Comparison of ENCODE assay signal across 8 cellular contexts in the genomic region with DNA sequence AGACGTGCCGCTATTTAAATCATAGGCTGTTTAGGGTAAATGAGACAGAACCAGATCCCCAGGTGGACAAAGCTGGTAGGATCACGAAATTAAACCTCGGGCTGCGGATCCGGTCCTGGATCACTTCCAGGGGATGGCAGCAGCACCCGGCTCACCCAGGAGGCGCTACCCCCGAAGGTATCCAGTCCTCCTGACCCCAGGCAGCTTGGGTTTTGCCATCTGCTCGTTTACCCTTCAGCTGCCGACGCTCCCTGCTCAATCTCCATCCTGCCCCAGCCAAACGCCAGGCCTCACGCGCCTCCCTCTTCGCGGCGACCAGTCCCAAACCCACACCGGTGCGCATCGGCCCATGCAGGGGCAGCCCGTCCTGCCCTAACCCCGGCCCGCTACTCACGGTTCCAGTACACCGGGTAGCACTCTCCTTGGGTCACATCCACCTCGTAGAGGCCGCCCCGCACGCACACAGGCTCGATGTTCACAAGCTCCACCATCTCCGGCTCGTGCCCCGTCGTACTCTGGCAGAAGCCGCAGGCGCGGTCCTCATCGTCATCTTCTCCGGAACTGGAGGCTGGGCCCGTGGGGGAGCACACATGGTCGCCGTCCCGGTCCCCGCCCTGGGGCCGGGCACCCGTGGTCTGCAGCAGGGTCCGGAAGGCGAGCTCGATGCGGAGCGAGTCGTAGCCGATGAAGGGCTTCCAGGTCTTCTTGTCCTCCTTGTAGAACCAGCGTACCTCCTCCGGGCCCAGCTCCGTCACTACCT. TPM values are rescaled to one million over a fixed set of nuclear protein-coding genes. Genes with fewer than 3 reads are reported as not detected.
DNase-seq lines count a peak whose midpoint lies in the region; ATAC-seq and TF ChIP-seq lines count a peak whose summit lies in the region.

No MANE protein-coding gene starts in this region.

- H3K27ac Mint-ChIP-seq in activated T-cell treated with anti-CD3 and anti-CD28 coated beads, Interleukin-2, amount 50 U/mL, for 72 hours = peak overlapping the region; percentile 91
- peak overlapping the region; percentile 89 to 99 (median 98) for H3K27ac Mint-ChIP-seq in naive thymus-derived CD8-positive, alpha-beta T cell

- peak overlapping the region; percentile 90 for H3K9ac ChIP-seq in NT2/D1 (ENCODE audit: insufficient read length, low read depth)

- H3K4me3 ChIP-seq in BE2C (ENCODE audit: low read depth, low read length) (peak overlapping the region; percentile 75), NT2/D1 (ENCODE audit: insufficient read length, low read depth) (peak overlapping the region; percentile 82)

- peaks cover 52% of the 10 kb centered on the region for H3K4me1 Mint-ChIP-seq in activated T-cell treated with anti-CD3 and anti-CD28 coated beads, Interleukin-2, amount 50 U/mL, for 72 hours (ENCODE audit: low read depth)
- peaks cover 33 to 62% (median 58%) of the 10 kb centered on the region in 4 donors for H3K4me1 Mint-ChIP-seq in naive thymus-derived CD8-positive, alpha-beta T cell

- peaks cover 17 to 21% of the 10 kb centered on the region in 2 donors for H3K36me3 Mint-ChIP-seq in activated T-cell treated with anti-CD3 and anti-CD28 coated beads, Interleukin-2, amount 50 U/mL, for 72 hours (ENCODE audit: insufficient read depth in 2 of 2)
- H3K36me3 Mint-ChIP-seq in naive thymus-derived CD8-positive, alpha-beta T cell = peaks cover 0 to under 1% (median 0%) of the 10 kb centered on the region in 3 donors

- peaks cover 5% of the 10 kb centered on the region for H3K36me3 ChIP-seq in BE2C
- H3K36me3 ChIP-seq in NT2/D1 (ENCODE audit: insufficient read depth, insufficient read length, low read length) = no peaks in the 10 kb centered on the region

- H3K4me1 ChIP-seq in BE2C (no peaks in the 10 kb centered on the region; the same call in 1 of the 2 replicates), NT2/D1 (ENCODE audit: insufficient read depth, insufficient read length) (no peaks in the 10 kb centered on the region)

- DNase-seq in BE2C (peak; percentile 73), GM19238 (ENCODE audit: insufficient read length, low spot score) (peak; percentile 52), NT2/D1 (ENCODE audit: low read depth, low spot score) (peak; percentile 16), fibroblast of gingiva (ENCODE audit: low read depth) (peak; percentile 40)
- peak; percentile 79 to 81 for DNase-seq in activated T-cell treated with anti-CD3 and anti-CD28 coated beads, Interleukin-2, amount 50 U/mL, for 72 hours
- peak; percentile 41 to 88 (median 56) for DNase-seq in naive thymus-derived CD8-positive, alpha-beta T cell
- peak; percentile 59 for DNase-seq in stimulated activated naive CD4-positive, alpha-beta T cell treated with Interleukin-2 at 50 U/mL for 16 hours (lab: John Stamatoyannopoulos, UW)

- H3K27me3 Mint-ChIP-seq in activated T-cell treated with anti-CD3 and anti-CD28 coated beads, Interleukin-2, amount 50 U/mL, for 72 hours (ENCODE audit: low read depth) = no peaks in the 10 kb centered on the region
- H3K27me3 Mint-ChIP-seq in naive thymus-derived CD8-positive, alpha-beta T cell = peaks cover 0 to 2% (median 0%) of the 10 kb centered on the region in 5 donors

- H3K9me3 ChIP-seq in BE2C = no peaks in the 10 kb centered on the region
- H3K9me3 ChIP-seq in NT2/D1 (ENCODE audit: insufficient read depth, low read length) = no peaks in the 10 kb centered on the region

- no peaks in the 10 kb centered on the region for H3K27me3 ChIP-seq in BE2C
- peaks cover 3% of the 10 kb centered on the region for H3K27me3 ChIP-seq in NT2/D1 (ENCODE audit: insufficient read depth, insufficient read length)

- H3K9me3 Mint-ChIP-seq in activated T-cell treated with anti-CD3 and anti-CD28 coated beads, Interleukin-2, amount 50 U/mL, for 72 hours = no peaks in the 10 kb centered on the region
- H3K9me3 Mint-ChIP-seq in naive thymus-derived CD8-positive, alpha-beta T cell = no peaks in the 10 kb centered on the region

- H3K4me3 Mint-ChIP-seq in activated T-cell treated with anti-CD3 and anti-CD28 coated beads, Interleukin-2, amount 50 U/mL, for 72 hours = peak overlapping the region; percentile 98 to 100
- peak overlapping the region; percentile 91 to 100 (median 98) for H3K4me3 Mint-ChIP-seq in naive thymus-derived CD8-positive, alpha-beta T cell

- POLR2A ChIA-PET in naive thymus-derived CD8-positive, alpha-beta T cell (lab: Charles Lee) = interaction anchor here (0.7 to 2.9 kb wide), 16 partner anchors 10 to 1289 kb away, joined by 3 to 56 read pairs (median 4); a partner anchor contains a TSS

- peak; percentile 33 for TF ChIP-seq CTCF in BE2C (IDR thresholded peaks at IDR 0.05; ENCODE audit: low read depth, low read length)

- peak; percentile 10 for ATAC-seq in HG03460 (IDR thresholded peaks at IDR 0.05; ENCODE audit: unreplicated experiment)
- peak; percentile 49 to 50 for ATAC-seq in activated T-cell treated with anti-CD3 and anti-CD28 coated beads, Interleukin-2, amount 50 U/mL, for 72 hours (replicated peaks in 1 of 2)
- ATAC-seq in naive thymus-derived CD8-positive, alpha-beta T cell = peak; percentile 43 to 44

RNA-seq across cellular contexts. Expression of a gene that starts 1.1 kb away (rescaled TPM):
- polyA plus RNA-seq in BE2C (2012; ENCODE audit: insufficient read depth, insufficient read length, low read depth) = 10.8 TPM
- 10 to 100 TPM; 53.6 to 73.5 TPM for total RNA-seq in activated T-cell treated with anti-CD3 and anti-CD28 coated beads, Interleukin-2, amount 50 U/mL, for 72 hours
- total RNA-seq in naive thymus-derived CD8-positive, alpha-beta T cell = 10 to 100 TPM; 50.9 to 53.1 TPM
- polyA plus RNA-seq in naive thymus-derived CD8-positive, alpha-beta T cell = 1 to 10 TPM; 4.3 to 6.4 (median 5.7) TPM

Comparison
In these comparisons a context has a peak if more than half of its experiments do, and no peak if none do; other contexts are left out.
1. Peak in every context shown above with its lines: DNase-seq, ATAC-seq and H3K4me3 ChIP-seq.
2. DNase-seq: peak in every context shown above with its lines; median percentile 80 in activated T-cell treated with anti-CD3 and anti-CD28 coated beads, Interleukin-2, amount 50 U/mL, for 72 hours; 73 in BE2C; 59 in stimulated activated naive CD4-positive, alpha-beta T cell treated with Interleukin-2 at 50 U/mL for 16 hours; 56 in naive thymus-derived CD8-positive, alpha-beta T cell; 52 in GM19238; 40 in fibroblast of gingiva; 16 in NT2/D1.